Comparison of ENCODE assay signal across 15 cellular contexts in the genomic region with DNA sequence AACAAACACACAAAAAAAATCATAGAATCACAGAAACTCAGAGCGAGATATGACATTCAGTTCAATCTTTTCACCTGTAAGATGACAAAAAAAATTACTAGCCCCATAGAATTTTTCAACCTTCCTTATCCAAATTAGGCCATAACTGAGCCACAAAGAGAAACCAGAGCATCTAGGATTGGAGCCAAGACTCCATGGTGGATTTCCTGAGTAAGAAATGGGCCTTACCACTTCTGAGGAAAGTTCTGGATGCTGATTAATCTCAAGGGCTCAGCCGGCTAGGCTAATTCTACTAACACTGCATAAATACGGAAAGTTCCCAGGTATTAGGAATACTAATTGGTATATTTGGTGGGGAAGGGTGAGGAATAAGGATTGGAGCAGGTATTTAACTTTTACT.
"Had no signal": no experiment of that assay in that cellular context is flagged by ENCODE, and none has a peak within 500 bp of the region (broad histone marks: within the 10 kb centered on the region; RNA-seq: fewer than 3 reads in every experiment).

No MANE protein-coding gene starts in this region.

- H3K9me3 ChIP-seq: ascending aorta, gastroesophageal sphincter, heart right ventricle, ovary, sigmoid colon had no signal

- DNase-seq: activated B cell treated with CpG ODN at 0.5 μM for 24 hours; activated CD4-positive, alpha-beta T cell treated with anti-CD3 and anti-CD28 coated beads for 48 hours; activated CD8-positive, alpha-beta T cell treated with anti-CD3 and anti-CD28 coated beads for 36 hours; activated naive CD4-positive, alpha-beta T cell; activated T-cell treated with anti-CD3 and anti-CD28 coated beads, Interleukin-2, amount 50 U/mL, for 72 hours; effector memory CD4-positive, alpha-beta T cell; heart right ventricle; ovary; sigmoid colon; stimulated activated CD4-positive, alpha-beta T cell treated with anti-CD3 and anti-CD28 coated beads, Interleukin-2, amount 100 ng/mL, for 24 hours; SW 1271 had no signal

- H3K4me3 ChIP-seq: ascending aorta, gastroesophageal sphincter, heart right ventricle, lung, neural progenitor cell, ovary, sigmoid colon had no signal

- H3K4me1 ChIP-seq: ascending aorta, neural progenitor cell had no signal

- H3K27ac ChIP-seq: ascending aorta, gastroesophageal sphincter, heart right ventricle, neural progenitor cell, ovary, sigmoid colon had no signal

- H3K27me3 ChIP-seq: ascending aorta, gastroesophageal sphincter, neural progenitor cell, ovary, sigmoid colon had no signal

- H3K36me3 ChIP-seq: ascending aorta, gastroesophageal sphincter, heart right ventricle, neural progenitor cell, ovary, sigmoid colon had no signal
